In genomic region chr4:94545296-94545695, GRCh38 we compare ENCODE assay signal across 17 cellular contexts.
A peak's percentile ranks its signal among the peaks of the same experiment; 100 is the strongest.
DNase-seq lines count a peak whose midpoint lies in the region; ATAC-seq, FAIRE-seq and TF ChIP-seq lines count a peak whose summit lies in the region.
"Had no signal": no experiment of that assay in that cellular context is flagged by ENCODE, and none has a peak within 500 bp of the region (broad histone marks: within the 10 kb centered on the region; RNA-seq: fewer than 3 reads in every experiment).

No MANE protein-coding gene starts in this region.

- H3K4me1 ChIP-seq in heart right ventricle (peaks cover 11 to 83% (median 51%) of the 10 kb centered on the region in 9 donors), astrocyte (ENCODE audit: insufficient read depth, low read length) (peaks cover 42% of the 10 kb centered on the region), vagina (peaks cover 41% of the 10 kb centered on the region), BE2C (no peaks in the 10 kb centered on the region)

- H3K36me3 ChIP-seq in heart right ventricle = peaks cover 0 to 6% (median 0%) of the 10 kb centered on the region in 9 donors
- H3K36me3 ChIP-seq in astrocyte (ENCODE audit: insufficient read depth, low read length) = no peaks in the 10 kb centered on the region
- H3K36me3 ChIP-seq in vagina = no peaks in the 10 kb centered on the region
- H3K36me3 ChIP-seq in BE2C = no peaks in the 10 kb centered on the region; the same call in 1 of the 2 replicates
- H3K36me3 ChIP-seq: thyroid gland had no signal

- H3K79me2 ChIP-seq in astrocyte (ENCODE audit: insufficient read depth, low read length) = peaks cover 77% of the 10 kb centered on the region

- WGBS in heart right ventricle, 2 donors = 67 to 70% methylated on average over 2 of the region's 2 CpGs

- H4K20me1 ChIP-seq in astrocyte (ENCODE audit: insufficient read depth, low read length) = no peaks in the 10 kb centered on the region

- peak; percentile 94 for FAIRE-seq in astrocyte (lab: Jason Lieb, UNC)
- FAIRE-seq: GM12892 had no signal

- H3K36me3 Mint-ChIP-seq in astrocyte (ENCODE audit: low read depth, unreplicated experiment) = peaks cover 9% of the 10 kb centered on the region

- TF ChIP-seq POLR2A in vagina (IDR thresholded peaks at IDR 0.05) = no peak

- ATAC-seq in heart right ventricle (no peak), Right ventricle myocardium superior (ENCODE audit: poor library complexity) (no peak), HG03097 (IDR thresholded peaks at IDR 0.05; ENCODE audit: low FRiP score, unreplicated experiment) (no peak)
- ATAC-seq: activated naive CD4-positive, alpha-beta T cell treated with anti-CD3 and anti-CD28 coated beads, Interleukin-2, amount 50 U/mL, for 72 hours; mucosa of descending colon; sciatic nerve had no signal

- DNase-seq in heart right ventricle = no peak
- DNase-seq in Right ventricle myocardium superior = no peak
- peak; percentile 76 for DNase-seq in astrocyte (ENCODE audit: low read depth)
- DNase-seq in hepatic stellate cell (ENCODE audit: low spot score) = peak; percentile 22
- no peak for DNase-seq in vagina (ENCODE audit: extremely low spot score in 2 of 2)
- DNase-seq in epidermal melanocyte (ENCODE audit: insufficient read length, low spot score) = no peak
- no peak for DNase-seq in BE2C
- DNase-seq: activated CD4-positive, alpha-beta memory T cell treated with anti-CD3 and anti-CD28 coated beads, Interleukin-2, amount 10 ng/mL, durations not matched to agents 7 days and 5 days; DMS53; H9; mucosa of descending colon; NCI-H2081 treated with DMSO at 0.1 percent for 48 hours; thyroid gland had no signal

- H3K9me3 Mint-ChIP-seq in astrocyte (ENCODE audit: unreplicated experiment) = no peaks in the 10 kb centered on the region
- H3K9me3 Mint-ChIP-seq: activated CD4-positive, alpha-beta memory T cell treated with anti-CD3 and anti-CD28 coated beads, Interleukin-2, amount 10 ng/mL, durations not matched to agents 7 days and 5 days had no signal

- peak overlapping the region; percentile 23 for H3K4me3 Mint-ChIP-seq in astrocyte (ENCODE audit: unreplicated experiment)
- H3K4me3 Mint-ChIP-seq: activated CD4-positive, alpha-beta memory T cell treated with anti-CD3 and anti-CD28 coated beads, Interleukin-2, amount 10 ng/mL, durations not matched to agents 7 days and 5 days; H9 had no signal

- peak overlapping the region; percentile 70 for H3K27ac Mint-ChIP-seq in astrocyte (ENCODE audit: unreplicated experiment)
- H3K27ac Mint-ChIP-seq: activated CD4-positive, alpha-beta memory T cell treated with anti-CD3 and anti-CD28 coated beads, Interleukin-2, amount 10 ng/mL, durations not matched to agents 7 days and 5 days; activated naive CD4-positive, alpha-beta T cell treated with anti-CD3 and anti-CD28 coated beads, Interleukin-2, amount 50 U/mL, for 72 hours; H9 had no signal

- H3K27me3 Mint-ChIP-seq in astrocyte (ENCODE audit: low read depth, unreplicated experiment) = no peaks in the 10 kb centered on the region
- H3K27me3 Mint-ChIP-seq: activated CD4-positive, alpha-beta memory T cell treated with anti-CD3 and anti-CD28 coated beads, Interleukin-2, amount 10 ng/mL, durations not matched to agents 7 days and 5 days had no signal

- peak overlapping the region; percentile 15 for H3K9ac ChIP-seq in astrocyte (ENCODE audit: low read length)

- no peaks in the 10 kb centered on the region for H3K9me3 ChIP-seq in heart right ventricle
- H3K9me3 ChIP-seq in astrocyte (ENCODE audit: insufficient read depth, low read depth, low read length) = no peaks in the 10 kb centered on the region
- H3K9me3 ChIP-seq in vagina = no peaks in the 10 kb centered on the region
- no peaks in the 10 kb centered on the region for H3K9me3 ChIP-seq in BE2C
- H3K9me3 ChIP-seq: mucosa of descending colon, thyroid gland had no signal

- H3K27me3 ChIP-seq in heart right ventricle (no peaks in the 10 kb centered on the region), astrocyte (ENCODE audit: insufficient read depth, low read length) (no peaks in the 10 kb centered on the region), vagina (no peaks in the 10 kb centered on the region), BE2C (no peaks in the 10 kb centered on the region)
- H3K27me3 ChIP-seq: thyroid gland had no signal

- H2AFZ ChIP-seq in astrocyte (ENCODE audit: low read depth, low read length) = no peak overlapping the region

- H3K4me3 ChIP-seq in heart right ventricle = no peak overlapping the region
- H3K4me3 ChIP-seq in astrocyte (ENCODE audit: insufficient read depth, low read depth, low read length) = no peak overlapping the region
- H3K4me3 ChIP-seq in vagina = no peak overlapping the region
- H3K4me3 ChIP-seq in BE2C (ENCODE audit: low read depth, low read length) = no peak overlapping the region
- H3K4me3 ChIP-seq: mucosa of descending colon, thyroid gland had no signal

- intact Hi-C loops in heart right ventricle (cut with DNase I) (no loop called here), Right ventricle myocardium superior (cut with DNase I) (no loop called here), vagina (cut with DNase I) (no loop called here)

- TF ChIP-seq CTCF in heart right ventricle (IDR thresholded peaks at IDR 0.05) (no peak), astrocyte (IDR thresholded peaks at IDR 0.05; ENCODE audit: insufficient read depth, low read depth, low read length) (no peak), vagina (IDR thresholded peaks at IDR 0.05) (no peak), BE2C (IDR thresholded peaks at IDR 0.05; ENCODE audit: low read depth, low read length) (no peak)

- peak overlapping the region; percentile 58 for H3K4me2 ChIP-seq in astrocyte (ENCODE audit: low read length)

- peak overlapping the region in 8 of 10 donors; percentile 1 to 90 (median 85) for H3K27ac ChIP-seq in heart right ventricle
- H3K27ac ChIP-seq in astrocyte (ENCODE audit: low read depth, low read length) = peak overlapping the region; percentile 67
- peak overlapping the region; percentile 10 for H3K27ac ChIP-seq in vagina
- H3K27ac ChIP-seq: thyroid gland had no signal

- H3K4me1 Mint-ChIP-seq in astrocyte (ENCODE audit: low read depth, unreplicated experiment) = peaks cover 45% of the 10 kb centered on the region

Comparison
In these comparisons a context has a peak if more than half of its experiments do, and no peak if none do; other contexts are left out.
1. DNase-seq: peak in astrocyte (single experiment) and hepatic stellate cell (single experiment); none in heart right ventricle (0 of 2), Right ventricle myocardium superior (single experiment), vagina (0 of 2), epidermal melanocyte (single experiment) and BE2C (single experiment).
2. H3K27ac ChIP-seq: peak in every context shown above with its lines; median percentile 85 in heart right ventricle; 67 in astrocyte; 10 in vagina.